ENCODE assay signal across 23 cellular contexts in the genomic region with DNA sequence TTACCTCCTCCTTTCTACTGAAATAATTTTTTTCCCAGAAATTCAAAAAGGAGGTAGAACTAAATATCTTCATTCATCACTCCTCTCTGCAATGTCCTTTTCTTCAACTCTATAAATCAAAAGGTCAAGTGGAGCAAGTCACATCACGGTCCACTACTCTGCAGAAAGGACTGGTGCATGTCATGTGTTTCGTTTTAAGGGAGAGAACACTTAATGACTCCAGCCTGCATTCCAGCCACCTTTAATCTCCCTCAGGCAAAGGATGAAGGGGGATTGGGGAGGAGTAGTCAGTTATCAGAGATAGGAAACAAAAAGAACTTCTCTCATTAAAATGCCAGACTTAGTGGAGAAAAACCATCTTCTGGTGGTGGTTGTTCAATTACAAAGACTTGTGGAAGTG.
"Had no signal": no experiment of that assay in that cellular context is flagged by ENCODE, and none has a peak within 500 bp of the region (broad histone marks: within the 10 kb centered on the region; RNA-seq: fewer than 3 reads in every experiment).

No MANE protein-coding gene starts in this region.

- H3K27ac Mint-ChIP-seq: activated CD4-positive, alpha-beta T cell treated with anti-CD3 and anti-CD28 coated beads, Interleukin-2, amount 10 ng/mL, durations not matched to agents 24 days and 14 days; activated CD8-positive, alpha-beta T cell treated with anti-CD3 and anti-CD28 coated beads, Interleukin-2, amount 10 ng/mL, durations not matched to agents 7 days and 5 days; activated naive CD8-positive, alpha-beta T cell treated with anti-CD3 and anti-CD28 coated beads for 36 hours; dendritic cell treated with granulocyte-macrophage colony-stimulating factor and Interleukin-4, amounts not matched to agents 40 ng/mL and 50 ng/mL, for 4 days; immature natural killer cell; natural killer cell treated with Interleukin-12 subunit alpha and Interleukin-12 subunit beta and Interleukin-15 and Interleukin-18, amount 100 ng/mL, for 72 hours had no signal

- DNase-seq: activated CD4-positive, alpha-beta T cell treated with anti-CD3 and anti-CD28 coated beads, Interleukin-2, amount 10 ng/mL, durations not matched to agents 24 days and 14 days; activated CD4-positive, CD25-positive, alpha-beta regulatory T cell; activated CD8-positive, alpha-beta memory T cell treated with anti-CD3 and anti-CD28 coated beads, Interleukin-2, amount 50 U/mL, for 4 hours; activated CD8-positive, alpha-beta T cell treated with anti-CD3 and anti-CD28 coated beads, Interleukin-2, amount 10 ng/mL, durations not matched to agents 7 days and 5 days; activated naive CD8-positive, alpha-beta T cell treated with anti-CD3 and anti-CD28 coated beads for 36 hours; cerebellar nuclear complex; effector memory CD4-positive, alpha-beta T cell; foreskin melanocyte; head of caudate nucleus; immature natural killer cell; left cardiac atrium; right lobe of liver; stimulated activated CD4-positive, alpha-beta T cell treated with anti-CD3 and anti-CD28 coated beads, Interleukin-4, amount 100 ng/mL, for 4 hours; stimulated activated CD8-positive, alpha-beta memory T cell treated with anti-CD3 and anti-CD28 coated beads, Interleukin-4, amount 100 ng/mL, for 48 hours; stimulated activated naive CD4-positive, alpha-beta T cell treated with Interleukin-2 at 50 U/mL for 16 hours; substantia nigra; transverse colon had no signal

- H3K36me3 ChIP-seq: prostate gland, right lobe of liver, transverse colon had no signal

- H3K27ac ChIP-seq: prostate gland, right lobe of liver, transverse colon had no signal

- H3K4me3 Mint-ChIP-seq: activated CD4-positive, alpha-beta T cell treated with anti-CD3 and anti-CD28 coated beads, Interleukin-2, amount 10 ng/mL, durations not matched to agents 24 days and 14 days; activated CD8-positive, alpha-beta T cell treated with anti-CD3 and anti-CD28 coated beads, Interleukin-2, amount 10 ng/mL, durations not matched to agents 7 days and 5 days; activated naive CD8-positive, alpha-beta T cell treated with anti-CD3 and anti-CD28 coated beads for 36 hours; brain; dendritic cell treated with granulocyte-macrophage colony-stimulating factor and Interleukin-4, amounts not matched to agents 40 ng/mL and 50 ng/mL, for 4 days; immature natural killer cell; natural killer cell treated with Interleukin-12 subunit alpha and Interleukin-12 subunit beta and Interleukin-15 and Interleukin-18, amount 100 ng/mL, for 72 hours had no signal

- H3K4me1 ChIP-seq: prostate gland had no signal

- H3K4me3 ChIP-seq: prostate gland, right lobe of liver, smooth muscle cell, transverse colon had no signal

- ATAC-seq: activated CD8-positive, alpha-beta T cell treated with anti-CD3 and anti-CD28 coated beads, Interleukin-2, amount 10 ng/mL, durations not matched to agents 7 days and 5 days; left cardiac atrium; natural killer cell treated with Interleukin-12 subunit alpha and Interleukin-12 subunit beta and Interleukin-15 and Interleukin-18, amount 100 ng/mL, for 72 hours; right lobe of liver had no signal

- H3K27me3 ChIP-seq: right lobe of liver, transverse colon had no signal

- H3K9me3 Mint-ChIP-seq: activated CD4-positive, alpha-beta T cell treated with anti-CD3 and anti-CD28 coated beads, Interleukin-2, amount 10 ng/mL, durations not matched to agents 24 days and 14 days; activated naive CD8-positive, alpha-beta T cell treated with anti-CD3 and anti-CD28 coated beads for 36 hours; dendritic cell treated with granulocyte-macrophage colony-stimulating factor and Interleukin-4, amounts not matched to agents 40 ng/mL and 50 ng/mL, for 4 days; natural killer cell treated with Interleukin-12 subunit alpha and Interleukin-12 subunit beta and Interleukin-15 and Interleukin-18, amount 100 ng/mL, for 72 hours had no signal

- H3K4me2 ChIP-seq: smooth muscle cell had no signal

- FAIRE-seq: TTC549 had no signal

- H3K36me3 Mint-ChIP-seq: activated naive CD8-positive, alpha-beta T cell treated with anti-CD3 and anti-CD28 coated beads for 36 hours; brain; immature natural killer cell; natural killer cell treated with Interleukin-12 subunit alpha and Interleukin-12 subunit beta and Interleukin-15 and Interleukin-18, amount 100 ng/mL, for 72 hours had no signal

- H3K9me3 ChIP-seq: prostate gland, right lobe of liver, transverse colon had no signal

- H3K27me3 Mint-ChIP-seq: activated CD4-positive, alpha-beta T cell treated with anti-CD3 and anti-CD28 coated beads, Interleukin-2, amount 10 ng/mL, durations not matched to agents 24 days and 14 days; activated naive CD8-positive, alpha-beta T cell treated with anti-CD3 and anti-CD28 coated beads for 36 hours; brain; natural killer cell treated with Interleukin-12 subunit alpha and Interleukin-12 subunit beta and Interleukin-15 and Interleukin-18, amount 100 ng/mL, for 72 hours had no signal

- H3K4me1 Mint-ChIP-seq: activated naive CD8-positive, alpha-beta T cell treated with anti-CD3 and anti-CD28 coated beads for 36 hours; immature natural killer cell had no signal
